Comparison of ENCODE assay signal across 14 cellular contexts in genomic region chr10:103527476-103527875, GRCh38. TPM values are rescaled to one million over a fixed set of nuclear protein-coding genes. Genes with fewer than 3 reads are reported as not detected.
DNase-seq lines count a peak whose midpoint lies in the region; FAIRE-seq and TF ChIP-seq lines count a peak whose summit lies in the region.
"Not testable (repeated sequence)": the region's sequence is repeated elsewhere in the genome, so short reads cannot be mapped to it uniquely, and the experiment has no call there.
"Had no signal": no experiment of that assay in that cellular context is flagged by ENCODE, and none has a peak within 500 bp of the region (broad histone marks: within the 10 kb centered on the region; RNA-seq: fewer than 3 reads in every experiment).

No MANE protein-coding gene starts in this region.

- H3K4me3 ChIP-seq in HEK293 (ENCODE audit: low read depth, low read length); MG63; bronchial epithelial cell (ENCODE audit: low read depth, low read length): not testable (repeated sequence)

- CTCF ChIA-PET in Calu3 (lab: Charles Lee); HEK293 (lab: Yijun Ruan, JAX): not testable (repeated sequence)

- BruUV-seq in Calu3 (replicated peaks; lab: Mats Ljungman, UMichigan), result not testable (repeated sequence)

- not testable (repeated sequence) for H3K36me3 ChIP-seq in HEK293 (ENCODE audit: control insufficient read depth in 2 of 2, insufficient read depth in 1 of 2, low read length in 2 of 2); MG63; bronchial epithelial cell (ENCODE audit: control insufficient read depth, insufficient read depth, low read length)

- not testable (repeated sequence) for DNase-seq in Calu3
- DNase-seq in MG63, result peak; percentile 23
- DNase-seq in SW480 (ENCODE audit: low spot score), result peak; percentile 55
- peak; percentile 91 for DNase-seq in bronchial epithelial cell (ENCODE audit: low read depth)
- peak; percentile 56 for DNase-seq in glomerular visceral epithelial cell (ENCODE audit: extremely low spot score)
- peak; percentile 61 for DNase-seq in myocyte (ENCODE audit: low read depth)

- H3K27me3 ChIP-seq in MG63; bronchial epithelial cell (ENCODE audit: control insufficient read depth, insufficient read depth, low read length): not testable (repeated sequence)

- H3K4me3 Mint-ChIP-seq in Calu3 (ENCODE audit: low read depth, unreplicated experiment), result not testable (repeated sequence)

- intact Hi-C loops in Calu3 (cut with micrococcal nuclease; ENCODE audit: unreplicated experiment), result not testable (repeated sequence)

- POLR2A ChIA-PET in HEK293 (lab: Yijun Ruan, JAX), result not testable (repeated sequence)

- not testable (repeated sequence) for H3K27me3 Mint-ChIP-seq in Calu3 (ENCODE audit: unreplicated experiment)

- not testable (repeated sequence) for H3K9me3 Mint-ChIP-seq in Calu3 (ENCODE audit: low read depth, unreplicated experiment)

- not testable (repeated sequence) for H3K4me1 Mint-ChIP-seq in Calu3 (ENCODE audit: low read depth, unreplicated experiment)

- not testable (repeated sequence) for H3K36me3 Mint-ChIP-seq in Calu3 (ENCODE audit: insufficient read depth, unreplicated experiment)

- H3K9me3 ChIP-seq in HEK293 (ENCODE audit: control insufficient read depth, insufficient read depth, low read depth, low read length); MG63: not testable (repeated sequence)

- not testable (repeated sequence) for H3K4me1 ChIP-seq in HEK293 (ENCODE audit: control insufficient read depth, insufficient read depth, low read length)

- FAIRE-seq in bronchial epithelial cell (lab: Jason Lieb, UNC), result not testable (repeated sequence)

- not testable (repeated sequence) for H3K27ac ChIP-seq in HEK293 (ENCODE audit: extremely low read depth, low read depth, low read length)

- TF ChIP-seq CTCF in Calu3 (IDR thresholded peaks at IDR 0.05; ENCODE audit: unreplicated experiment); HEK293 (tag by site-specific recombination; IDR thresholded peaks at IDR 0.05); bronchial epithelial cell (IDR thresholded peaks at IDR 0.05; ENCODE audit: insufficient read depth, low read length, severe bottlenecking): not testable (repeated sequence)

- H3K27ac Mint-ChIP-seq in Calu3 (ENCODE audit: unreplicated experiment), result peak overlapping the region; percentile 54

TF ChIP-seq in HEK293, 187 proteins besides CTCF, POLR2A, EP300 and RAD21:
- TF ChIP-seq, protein P1, sequence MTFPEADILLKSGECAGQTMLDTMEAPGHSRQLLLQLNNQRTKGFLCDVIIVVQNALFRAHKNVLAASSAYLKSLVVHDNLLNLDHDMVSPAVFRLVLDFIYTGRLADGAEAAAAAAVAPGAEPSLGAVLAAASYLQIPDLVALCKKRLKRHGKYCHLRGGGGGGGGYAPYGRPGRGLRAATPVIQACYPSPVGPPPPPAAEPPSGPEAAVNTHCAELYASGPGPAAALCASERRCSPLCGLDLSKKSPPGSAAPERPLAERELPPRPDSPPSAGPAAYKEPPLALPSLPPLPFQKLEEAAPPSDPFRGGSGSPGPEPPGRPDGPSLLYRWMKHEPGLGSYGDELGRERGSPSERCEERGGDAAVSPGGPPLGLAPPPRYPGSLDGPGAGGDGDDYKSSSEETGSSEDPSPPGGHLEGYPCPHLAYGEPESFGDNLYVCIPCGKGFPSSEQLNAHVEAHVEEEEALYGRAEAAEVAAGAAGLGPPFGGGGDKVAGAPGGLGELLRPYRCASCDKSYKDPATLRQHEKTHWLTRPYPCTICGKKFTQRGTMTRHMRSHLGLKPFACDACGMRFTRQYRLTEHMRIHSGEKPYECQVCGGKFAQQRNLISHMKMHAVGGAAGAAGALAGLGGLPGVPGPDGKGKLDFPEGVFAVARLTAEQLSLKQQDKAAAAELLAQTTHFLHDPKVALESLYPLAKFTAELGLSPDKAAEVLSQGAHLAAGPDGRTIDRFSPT (tag by site-specific recombination; IDR thresholded peaks at IDR 0.05), result 0 out of 2 replicates have a peak, but pooled peaks have one; percentile 52
- TF ChIP-seq KLF8 (tag by site-specific recombination; IDR thresholded peaks at IDR 0.05), result peak; percentile 54; the same call in 1 of the 2 replicates
- TF ChIP-seq SP7 (tag by site-specific recombination; IDR thresholded peaks at IDR 0.05), result peak; percentile 18; the same call in 1 of the 2 replicates
- TF ChIP-seq SP3 (tag by site-specific recombination; IDR thresholded peaks at IDR 0.05), result peak; percentile 61; the same call in 1 of the 2 replicates
- TF ChIP-seq ZNF366 (tag by site-specific recombination; conservative IDR thresholded peaks at IDR 0.05), result peak; percentile 60
TF ChIP-seq in HEK293: peak in this region for 5; not testable (repeated sequence) for 182.

RNA-seq across cellular contexts. Expression of gene NEURL1, which starts 34.0 kb away (rescaled TPM):
- total RNA-seq in Calu3 (2022) (0.22 TPM in 1 of 2 replicates, not detected in the other), bronchial epithelial cell (1.1 and 5.1 TPM in 2 replicates), myocyte (10.6 and 12.1 TPM in 2 replicates)
- total RNA-seq in MG63 (2014; rRNA removed; shearing (Covaris generic); ENCODE audit: low replicate concordance), result not detected in 2 replicates
- polyA plus RNA-seq in myocyte (2012), result 5.4 TPM

RNA-seq across cellular contexts. Expression of gene CALHM3, which starts 48.4 kb away (rescaled TPM):
- total RNA-seq in Calu3 (2022) (not detected in 2 replicates), bronchial epithelial cell (not detected in 2 replicates), myocyte (not detected in 2 replicates)
- not detected in 2 replicates for total RNA-seq in MG63 (2014; rRNA removed; shearing (Covaris generic); ENCODE audit: low replicate concordance)
- polyA plus RNA-seq in myocyte (2012), result 0.08 TPM
- total RNA-seq: activated naive CD8-positive, alpha-beta T cell treated with anti-CD3 and anti-CD28 coated beads for 36 hours; activated T-helper 2 cell treated with anti-CD3 and anti-CD28 coated beads, Interferon-gamma antibody, Interleukin-2, Interleukin-4, amounts not matched to agents 10 μg/mL and 5 μg/mL and 100 μg/mL, durations not matched to agents 14 hours and 24 hours and 36 hours; heart right ventricle; lower lobe of right lung; temporal lobe had no signal
- polyA plus RNA-seq: heart right ventricle, IgD-negative memory B cell, immature natural killer cell had no signal
